18 cellular contexts compared by ENCODE assay signal in the genomic region with DNA sequence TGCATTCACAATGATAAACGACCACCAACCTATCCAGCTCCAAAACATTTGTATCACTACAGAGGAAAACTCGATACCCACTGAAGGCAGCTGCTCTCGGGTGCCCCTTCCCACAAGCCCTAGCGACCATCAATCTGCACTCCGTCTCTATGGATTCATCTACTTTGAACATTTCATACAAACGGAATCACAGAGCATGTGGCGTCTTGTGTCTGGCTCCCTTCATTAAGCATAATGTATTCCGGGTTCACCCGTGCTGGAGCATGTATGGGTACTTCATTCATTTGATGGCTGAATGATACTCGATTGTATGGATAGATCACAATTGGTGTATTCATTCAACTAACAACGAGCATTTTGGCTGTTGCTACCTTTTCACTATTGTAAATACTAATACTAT.
"Had no signal": no experiment of that assay in that cellular context is flagged by ENCODE, and none has a peak within 500 bp of the region (broad histone marks: within the 10 kb centered on the region; RNA-seq: fewer than 3 reads in every experiment).

No MANE protein-coding gene starts in this region.

- H3K4me1 ChIP-seq: left lung, prostate gland, right lobe of liver, spleen had no signal

- H3K27me3 Mint-ChIP-seq: activated naive CD4-positive, alpha-beta T cell treated with anti-CD3 and anti-CD28 coated beads, Interleukin-2, amount 50 U/mL, for 24 hours; brain; stimulated activated naive B cell treated with anti-CD40 and anti-IgM and Interleukin-4, amounts not matched to agents 10 μg/mL and 1 μg/mL and 100 μg/mL, for 72 hours had no signal

- H3K27me3 ChIP-seq: left lung, right lobe of liver, spleen, transverse colon had no signal

- H3K4me1 Mint-ChIP-seq: activated naive CD4-positive, alpha-beta T cell treated with anti-CD3 and anti-CD28 coated beads, Interleukin-2, amount 50 U/mL, for 24 hours; stimulated activated naive B cell treated with anti-CD40 and anti-IgM and Interleukin-4, amounts not matched to agents 10 μg/mL and 1 μg/mL and 100 μg/mL, for 72 hours had no signal

- H3K36me3 ChIP-seq: left lung, prostate gland, right lobe of liver, spleen, transverse colon had no signal

- DNase-seq: activated CD4-positive, alpha-beta T cell treated with anti-CD3 and anti-CD28 coated beads, Interleukin-2, amount 50 U/mL, for 1 hour; activated CD4-positive, CD25-positive, alpha-beta regulatory T cell; amygdala; endodermal cell; head of caudate nucleus; left lung; mesendoderm; right lobe of liver; spleen; stimulated activated CD4-positive, alpha-beta T cell treated with anti-CD3 and anti-CD28 coated beads, Interleukin-1b, Interleukin-23, amount 100 ng/mL, for 48 hours; stimulated activated naive B cell treated with anti-CD40 and anti-IgM and Interleukin-4, amounts not matched to agents 10 μg/mL and 1 μg/mL and 100 μg/mL, for 72 hours had no signal

- H3K9me3 ChIP-seq: left lung, prostate gland, right lobe of liver, spleen, transverse colon had no signal

- H3K27ac Mint-ChIP-seq: activated naive CD4-positive, alpha-beta T cell treated with anti-CD3 and anti-CD28 coated beads, Interleukin-2, amount 50 U/mL, for 24 hours; activated T-helper 2 cell treated with anti-CD3 and anti-CD28 coated beads, Interferon-gamma antibody, Interleukin-2, Interleukin-4, amounts not matched to agents 10 μg/mL and 5 μg/mL and 100 μg/mL, durations not matched to agents 14 hours and 24 hours and 36 hours; brain; endodermal cell; nephron; stimulated activated naive B cell treated with anti-CD40 and anti-IgM and Interleukin-4, amounts not matched to agents 10 μg/mL and 1 μg/mL and 100 μg/mL, for 72 hours had no signal

- H3K4me3 ChIP-seq: left lung, prostate gland, right lobe of liver, spleen, transverse colon had no signal

- H3K36me3 Mint-ChIP-seq: brain had no signal

- ATAC-seq: right lobe of liver; stimulated activated naive B cell treated with anti-CD40 and anti-IgM and Interleukin-4, amounts not matched to agents 10 μg/mL and 1 μg/mL and 100 μg/mL, for 72 hours had no signal

- H3K9me3 Mint-ChIP-seq: activated naive CD4-positive, alpha-beta T cell treated with anti-CD3 and anti-CD28 coated beads, Interleukin-2, amount 50 U/mL, for 24 hours; activated T-helper 2 cell treated with anti-CD3 and anti-CD28 coated beads, Interferon-gamma antibody, Interleukin-2, Interleukin-4, amounts not matched to agents 10 μg/mL and 5 μg/mL and 100 μg/mL, durations not matched to agents 14 hours and 24 hours and 36 hours; brain; endodermal cell; nephron had no signal

- H3K4me3 Mint-ChIP-seq: activated naive CD4-positive, alpha-beta T cell treated with anti-CD3 and anti-CD28 coated beads, Interleukin-2, amount 50 U/mL, for 24 hours; brain; endodermal cell; nephron; stimulated activated naive B cell treated with anti-CD40 and anti-IgM and Interleukin-4, amounts not matched to agents 10 μg/mL and 1 μg/mL and 100 μg/mL, for 72 hours had no signal

- H3K27ac ChIP-seq: left lung, prostate gland, right lobe of liver, spleen, transverse colon had no signal

- FAIRE-seq: TTC549 had no signal
